In genomic region chr13:76917096-76917495, GRCh38 we compare ENCODE assay signal across 23 cellular contexts. TPM values are rescaled to one million over a fixed set of nuclear protein-coding genes. Genes with fewer than 3 reads are reported as not detected.
DNase-seq lines count a peak whose midpoint lies in the region; ATAC-seq, FAIRE-seq and TF ChIP-seq lines count a peak whose summit lies in the region.
"Had no signal": no experiment of that assay in that cellular context is flagged by ENCODE, and none has a peak within 500 bp of the region (broad histone marks: within the 10 kb centered on the region; RNA-seq: fewer than 3 reads in every experiment).

No MANE protein-coding gene starts in this region.

- H3K27me3 ChIP-seq in Caco-2 (replicated peaks; ENCODE audit: control insufficient read depth, insufficient read depth, low read length) (no peaks in the 10 kb centered on the region), adipocyte (replicated peaks; ENCODE audit: control insufficient read depth, insufficient read depth, low read length) (no peaks in the 10 kb centered on the region), trophoblast cell (ENCODE audit: insufficient read depth, low read length) (no peaks in the 10 kb centered on the region)

- peak overlapping the region; percentile 91 for H2BK120ac ChIP-seq in trophoblast cell (ENCODE audit: insufficient read depth, low read length, poor library complexity)

- CTCF ChIA-PET in Caco-2 (lab: Charles Lee) (no interaction called here), WTC11 (lab: Charles Lee) (interaction anchor here (1.0 kb wide), 1 partner anchor 63 kb away, joined by 3 read pairs; no protein-coding TSS in a partner anchor)

- H3K4me1 Mint-ChIP-seq in Caco-2 (ENCODE audit: low read depth, unreplicated experiment): peaks cover 10% of the 10 kb centered on the region
- no peaks in the 10 kb centered on the region for H3K4me1 Mint-ChIP-seq in WTC11
- H3K4me1 Mint-ChIP-seq: activated CD4-positive, alpha-beta T cell treated with anti-CD3 and anti-CD28 coated beads, Interleukin-2, amount 10 ng/mL, durations not matched to agents 7 days and 5 days; activated naive CD8-positive, alpha-beta T cell treated with anti-CD3 and anti-CD28 coated beads for 36 hours; activated T-helper 17 cell treated with anti-CD3 and anti-CD28 coated beads, Interleukin-2, amount 50 U/mL, for 72 hours; T-cell had no signal

- TF ChIP-seq CTCF in Caco-2 (IDR thresholded peaks at IDR 0.05; ENCODE audit: insufficient read depth in 1 of 2, low read depth in 1 of 2, low read length in 1 of 2, severe bottlenecking in 1 of 2, unreplicated experiment in 1 of 2): no peak
- no peak for TF ChIP-seq CTCF in fibroblast of mammary gland (conservative IDR thresholded peaks at IDR 0.05; ENCODE audit: control insufficient read depth, insufficient read depth, low read depth, low read length)
- no peak for TF ChIP-seq CTCF in WTC11 (IDR thresholded peaks at IDR 0.05)

- H3K14ac ChIP-seq in trophoblast cell (ENCODE audit: low read length): peak overlapping the region; percentile 80

- H3K27ac Mint-ChIP-seq in Caco-2 (ENCODE audit: unreplicated experiment) (peak overlapping the region; percentile 51), WTC11 (no peak overlapping the region)
- H3K27ac Mint-ChIP-seq: activated CD4-positive, alpha-beta T cell treated with anti-CD3 and anti-CD28 coated beads, Interleukin-2, amount 10 ng/mL, durations not matched to agents 7 days and 5 days; activated naive CD8-positive, alpha-beta T cell treated with anti-CD3 and anti-CD28 coated beads for 36 hours; activated T-helper 17 cell treated with anti-CD3 and anti-CD28 coated beads, Interleukin-2, amount 50 U/mL, for 72 hours; T-cell had no signal

- H3K23ac ChIP-seq in trophoblast cell (ENCODE audit: low read length): no peak overlapping the region

- no peaks in the 10 kb centered on the region for H3K36me3 ChIP-seq in Caco-2 (ENCODE audit: control insufficient read depth, insufficient read depth, low read length)
- no peaks in the 10 kb centered on the region for H3K36me3 ChIP-seq in adipocyte (ENCODE audit: control insufficient read depth, insufficient read depth, low read length, severe bottlenecking)
- peaks cover 0 to 2% of the 10 kb centered on the region in 2 experiments for H3K36me3 ChIP-seq in trophoblast cell (ENCODE audit: control insufficient read depth in 1 of 2, insufficient read depth in 2 of 2, low read length in 2 of 2)
- H3K36me3 ChIP-seq: prostate gland had no signal

- POLR2A ChIA-PET in Caco-2 (lab: Charles Lee): no interaction called here
- POLR2A ChIA-PET in WTC11 (lab: Charles Lee): no interaction called here

- H3K79me1 ChIP-seq in trophoblast cell (ENCODE audit: low read length): peaks cover 13% of the 10 kb centered on the region

- H3K27me3 Mint-ChIP-seq in Caco-2 (ENCODE audit: insufficient read depth, unreplicated experiment) (peaks cover 3% of the 10 kb centered on the region), WTC11 (ENCODE audit: low read depth) (no peaks in the 10 kb centered on the region)

- H2BK12ac ChIP-seq in trophoblast cell (ENCODE audit: low read length): peak overlapping the region; percentile 89

- H3K27ac ChIP-seq in trophoblast cell (ENCODE audit: low read depth, low read length): peak overlapping the region; percentile 96
- H3K27ac ChIP-seq: prostate gland had no signal

- TF ChIP-seq POLR2A in H54 (IDR thresholded peaks at IDR 0.05; ENCODE audit: low read depth, low read length): no peak

- peak overlapping the region; percentile 43 for H3K4me2 ChIP-seq in trophoblast cell (ENCODE audit: low read length)

- peak overlapping the region; percentile 77 for H3K4ac ChIP-seq in trophoblast cell (ENCODE audit: low read depth, low read length)

- no peak for ATAC-seq in WTC11
- ATAC-seq: activated T-helper 17 cell treated with anti-CD3 and anti-CD28 coated beads, Interleukin-2, amount 50 U/mL, for 72 hours; T-cell had no signal

- peak overlapping the region; percentile 73 for H4K12ac ChIP-seq in trophoblast cell (ENCODE audit: low read depth, low read length)

- H4K91ac ChIP-seq in trophoblast cell (ENCODE audit: low read depth, low read length): peak overlapping the region; percentile 96

- H3K9me3 Mint-ChIP-seq in Caco-2 (ENCODE audit: unreplicated experiment) (peaks cover 22% of the 10 kb centered on the region), WTC11 (peaks cover 31% of the 10 kb centered on the region)
- H3K9me3 Mint-ChIP-seq: activated T-helper 17 cell treated with anti-CD3 and anti-CD28 coated beads, Interleukin-2, amount 50 U/mL, for 72 hours had no signal

- H2AK5ac ChIP-seq in trophoblast cell (ENCODE audit: low read length): peak overlapping the region; percentile 23

- peak overlapping the region; percentile 72 for H4K8ac ChIP-seq in trophoblast cell (ENCODE audit: low read depth, low read length)

- H2AFZ ChIP-seq in trophoblast cell (ENCODE audit: insufficient read depth, low read length, poor library complexity): peak overlapping the region; percentile 52

- H3K4me3 Mint-ChIP-seq in Caco-2 (ENCODE audit: unreplicated experiment) (no peak overlapping the region), WTC11 (no peak overlapping the region)
- H3K4me3 Mint-ChIP-seq: activated CD4-positive, alpha-beta T cell treated with anti-CD3 and anti-CD28 coated beads, Interleukin-2, amount 10 ng/mL, durations not matched to agents 7 days and 5 days; activated naive CD8-positive, alpha-beta T cell treated with anti-CD3 and anti-CD28 coated beads for 36 hours; activated T-helper 17 cell treated with anti-CD3 and anti-CD28 coated beads, Interleukin-2, amount 50 U/mL, for 72 hours; brain; T-cell had no signal

- WGBS in trophoblast cell (ENCODE audit: extremely low coverage, insufficient coverage, insufficient read length): no CpG with 5 or more reads among the region's 1 CpG

- H2BK5ac ChIP-seq in trophoblast cell (ENCODE audit: low read depth, low read length, poor library complexity): peak overlapping the region; percentile 96

- intact Hi-C loops in Caco-2 (cut with micrococcal nuclease; ENCODE audit: unreplicated experiment): no loop called here

- peaks cover 2% of the 10 kb centered on the region for H3K79me2 ChIP-seq in trophoblast cell (ENCODE audit: control insufficient read depth, insufficient read depth, low read length, poor library complexity)

- H3K36me3 Mint-ChIP-seq in Caco-2 (ENCODE audit: insufficient read depth, unreplicated experiment) (no peaks in the 10 kb centered on the region), WTC11 (no peaks in the 10 kb centered on the region; the same call in 1 of the 2 replicates)
- H3K36me3 Mint-ChIP-seq: activated naive CD8-positive, alpha-beta T cell treated with anti-CD3 and anti-CD28 coated beads for 36 hours; T-cell had no signal

- BruUV-seq in Caco-2 (replicated peaks; lab: Mats Ljungman, UMichigan): no TSS peak

- peak overlapping the region; percentile 90 for H3K18ac ChIP-seq in trophoblast cell (ENCODE audit: low read length)

- no peak overlapping the region for H3K4me3 ChIP-seq in Caco-2 (ENCODE audit: low read depth, low read length)
- no peak overlapping the region for H3K4me3 ChIP-seq in adipocyte (ENCODE audit: low read length)
- no peak overlapping the region for H3K4me3 ChIP-seq in fibroblast of mammary gland (ENCODE audit: control insufficient read depth, low read depth, low read length)
- H3K4me3 ChIP-seq in trophoblast cell (ENCODE audit: low read depth, low read length): no peak overlapping the region
- H3K4me3 ChIP-seq: GM12878, prostate gland had no signal

- no peaks in the 10 kb centered on the region for H3K9me3 ChIP-seq in Caco-2
- H3K9me3 ChIP-seq in adipocyte (ENCODE audit: control insufficient read depth, low read length): no peaks in the 10 kb centered on the region
- H3K9me3 ChIP-seq in trophoblast cell (ENCODE audit: insufficient read depth, low read depth, low read length): no peaks in the 10 kb centered on the region
- H3K9me3 ChIP-seq: prostate gland had no signal

- no peaks in the 10 kb centered on the region; the same call in 1 of the 2 replicates for H3K4me1 ChIP-seq in Caco-2
- H3K4me1 ChIP-seq in adipocyte (ENCODE audit: control insufficient read depth, insufficient read depth, low read length): peaks cover 27% of the 10 kb centered on the region
- H3K4me1 ChIP-seq in trophoblast cell (ENCODE audit: control insufficient read depth in 1 of 2, insufficient read depth in 2 of 2, low read length in 2 of 2): peaks cover 8 to 9% of the 10 kb centered on the region in 2 experiments
- H3K4me1 ChIP-seq: prostate gland had no signal

- no peak for FAIRE-seq in H54 (lab: Jason Lieb, UNC)
- FAIRE-seq: GM12878, GM19239 had no signal

- peak overlapping the region; percentile 47 for H3K9ac ChIP-seq in adipocyte (ENCODE audit: low read length)
- H3K9ac ChIP-seq in trophoblast cell (ENCODE audit: low read length): no peak overlapping the region

- DNase-seq in Caco-2 (no peak), adipocyte (ENCODE audit: low read depth) (peak; percentile 38), fibroblast of mammary gland (ENCODE audit: low read depth) (peak; percentile 64), trophoblast cell (no peak), SHP77 treated with DMSO at 0.1 percent for 48 hours (lab: John Stamatoyannopoulos, UW) (no peak), WTC11 (ENCODE audit: low spot score) (no peak), NCI-H1436 treated with DMSO at 0.1 percent for 48 hours (lab: John Stamatoyannopoulos, UW) (no peak), H54 (ENCODE audit: insufficient read length, low spot score) (no peak)
- DNase-seq: ACHN; activated CD4-positive, alpha-beta T cell treated with anti-CD3 and anti-CD28 coated beads, Interleukin-2, amount 10 ng/mL, durations not matched to agents 7 days and 5 days; activated naive CD8-positive, alpha-beta T cell treated with anti-CD3 and anti-CD28 coated beads for 36 hours; cortex of kidney; NCI-H187; NCI-H774; SHP77; T-cell had no signal

TF ChIP-seq in WTC11, 78 proteins besides CTCF, POLR2A, EP300 and RAD21:
- TF ChIP-seq SOX15 (CRISPR knock-in tag; IDR thresholded peaks at IDR 0.05) (no peak), E2F5 (CRISPR knock-in tag; IDR thresholded peaks at IDR 0.05) (no peak)
TF ChIP-seq in WTC11: peak in this region for 0.

RNA-seq across cellular contexts. Expression of gene KCTD12, which starts 30.9 kb away (rescaled TPM):
- total RNA-seq in Caco-2 (2022): 1.8 and 3.2 TPM in 2 replicates
- polyA plus RNA-seq in trophoblast cell (2013): 52.2 and 52.5 TPM in 2 replicates
- 6.7 to 8.0 TPM (median 7.8 TPM) in 3 replicates for total RNA-seq in WTC11 (2021)

RNA-seq across cellular contexts. Expression of gene ACOD1, which starts 31.2 kb away (rescaled TPM):
- not detected in 2 replicates for total RNA-seq in Caco-2 (2022)
- not detected in 2 replicates for polyA plus RNA-seq in trophoblast cell (2013)
- not detected in 3 replicates for total RNA-seq in WTC11 (2021)
- total RNA-seq: activated CD4-positive, alpha-beta T cell treated with anti-CD3 and anti-CD28 coated beads, Interleukin-2, amount 10 ng/mL, durations not matched to agents 7 days and 5 days; activated naive CD8-positive, alpha-beta T cell treated with anti-CD3 and anti-CD28 coated beads for 36 hours; activated T-helper 17 cell treated with anti-CD3 and anti-CD28 coated beads, Interleukin-2, amount 50 U/mL, for 72 hours; GM12878; H4; OCI-LY7; prostate gland; T-cell had no signal
- polyA plus RNA-seq: GM12878 had no signal

Comparison
In these comparisons a context has a peak if more than half of its experiments do, and no peak if none do; other contexts are left out.
1. DNase-seq: peak in adipocyte (single experiment) and fibroblast of mammary gland (single experiment); none in Caco-2 (0 of 2), trophoblast cell (0 of 2), SHP77 treated with DMSO at 0.1 percent for 48 hours (single experiment), WTC11 (single experiment), NCI-H1436 treated with DMSO at 0.1 percent for 48 hours (single experiment) and H54 (single experiment).